ENCODE assay signal across 10 cellular contexts in genomic region chr12:24360907-24361306, GRCh38.
A peak's percentile ranks its signal among the peaks of the same experiment; 100 is the strongest.
DNase-seq lines count a peak whose midpoint lies in the region; ATAC-seq, FAIRE-seq and TF ChIP-seq lines count a peak whose summit lies in the region.
"Had no signal": no experiment of that assay in that cellular context is flagged by ENCODE, and none has a peak within 500 bp of the region (broad histone marks: within the 10 kb centered on the region; RNA-seq: fewer than 3 reads in every experiment).

No MANE protein-coding gene starts in this region.

- H3K36me3 Mint-ChIP-seq in activated CD8-positive, alpha-beta memory T cell treated with anti-CD3 and anti-CD28 coated beads, Interleukin-2, amount 10 ng/mL, durations not matched to agents 7 days and 5 days: no peaks in the 10 kb centered on the region

- H3K4me1 ChIP-seq in smooth muscle cell (ENCODE audit: low read depth): peaks cover 29% of the 10 kb centered on the region

- no peak overlapping the region for H2AFZ ChIP-seq in smooth muscle cell (ENCODE audit: low read depth)

- ATAC-seq in GM19452 (IDR thresholded peaks at IDR 0.05; ENCODE audit: unreplicated experiment) (peak; percentile 87), HG02973 (IDR thresholded peaks at IDR 0.05; ENCODE audit: unreplicated experiment) (peak; percentile 74)
- no peak for ATAC-seq in activated CD8-positive, alpha-beta memory T cell treated with anti-CD3 and anti-CD28 coated beads, Interleukin-2, amount 10 ng/mL, durations not matched to agents 7 days and 5 days

- TF ChIP-seq CTCF in smooth muscle cell (IDR thresholded peaks at IDR 0.05; ENCODE audit: borderline replicate concordance, insufficient read depth, poor library complexity, severe bottlenecking) (no peak), coronary artery (IDR thresholded peaks at IDR 0.05) (no peak)

- H3K9ac ChIP-seq in smooth muscle cell (ENCODE audit: low read depth): no peak overlapping the region

- peaks cover 2% of the 10 kb centered on the region for H3K27me3 Mint-ChIP-seq in activated CD8-positive, alpha-beta memory T cell treated with anti-CD3 and anti-CD28 coated beads, Interleukin-2, amount 10 ng/mL, durations not matched to agents 7 days and 5 days

- H3K36me3 ChIP-seq in smooth muscle cell (ENCODE audit: low read depth): no peaks in the 10 kb centered on the region

- H3K9me3 ChIP-seq in smooth muscle cell (replicated peaks; ENCODE audit: low read depth): no peaks in the 10 kb centered on the region

- no peaks in the 10 kb centered on the region for H4K20me1 ChIP-seq in smooth muscle cell (ENCODE audit: low read depth)

- CTCF ChIA-PET in activated CD8-positive, alpha-beta memory T cell treated with anti-CD3 and anti-CD28 coated beads, Interleukin-2, amount 10 ng/mL, durations not matched to agents 7 days and 5 days (lab: Charles Lee): no interaction called here

- H3K27ac Mint-ChIP-seq in activated CD8-positive, alpha-beta memory T cell treated with anti-CD3 and anti-CD28 coated beads, Interleukin-2, amount 10 ng/mL, durations not matched to agents 7 days and 5 days: no peak overlapping the region

- H3K9me3 Mint-ChIP-seq in activated CD8-positive, alpha-beta memory T cell treated with anti-CD3 and anti-CD28 coated beads, Interleukin-2, amount 10 ng/mL, durations not matched to agents 7 days and 5 days (ENCODE audit: low read depth): no peaks in the 10 kb centered on the region

- H3K4me3 Mint-ChIP-seq in activated CD8-positive, alpha-beta memory T cell treated with anti-CD3 and anti-CD28 coated beads, Interleukin-2, amount 10 ng/mL, durations not matched to agents 7 days and 5 days: no peak overlapping the region

- H3K27me3 ChIP-seq in smooth muscle cell (ENCODE audit: low read depth): no peaks in the 10 kb centered on the region

- no peaks in the 10 kb centered on the region for H3F3A ChIP-seq in smooth muscle cell (ENCODE audit: low read depth)

- 41% methylated on average over 5 of the region's 5 CpGs for WGBS in smooth muscle cell (ENCODE audit: low lambda C conversion rate)

- H3K4me2 ChIP-seq in smooth muscle cell: peak overlapping the region; percentile 19

- H3K4me1 Mint-ChIP-seq in activated CD8-positive, alpha-beta memory T cell treated with anti-CD3 and anti-CD28 coated beads, Interleukin-2, amount 10 ng/mL, durations not matched to agents 7 days and 5 days: no peaks in the 10 kb centered on the region

- H3K4me3 ChIP-seq in smooth muscle cell (no peak overlapping the region), coronary artery (no peak overlapping the region)

- peak overlapping the region; percentile 70 for H3K27ac ChIP-seq in smooth muscle cell (ENCODE audit: low read depth)
- no peak overlapping the region for H3K27ac ChIP-seq in coronary artery

- FAIRE-seq in RCC 7860 (lab: Jason Lieb, UNC): no peak
- FAIRE-seq: bronchial epithelial cell had no signal

- peaks cover 10% of the 10 kb centered on the region for H3K79me2 ChIP-seq in smooth muscle cell (ENCODE audit: low read depth)

- DNase-seq in RCC 7860 (ENCODE audit: low spot score) (peak; percentile 39), smooth muscle cell (lab: John Stamatoyannopoulos, UW; ENCODE audit: unreplicated experiment) (no peak), coronary artery (ENCODE audit: low spot score) (no peak), NCI-H2029 treated with DMSO at 0.1 percent for 48 hours (lab: John Stamatoyannopoulos, UW) (no peak)
- no peak for DNase-seq in stimulated activated CD4-positive, alpha-beta T cell treated with anti-CD3 and anti-CD28 coated beads, Interleukin-15, amount 100 ng/mL, for 24 hours
- DNase-seq in activated CD8-positive, alpha-beta memory T cell treated with anti-CD3 and anti-CD28 coated beads, Interleukin-2, amount 10 ng/mL, durations not matched to agents 7 days and 5 days: no peak
- DNase-seq: activated CD4-positive, alpha-beta T cell treated with anti-CD3 and anti-CD28 coated beads for 48 hours had no signal
